In the genomic region with DNA sequence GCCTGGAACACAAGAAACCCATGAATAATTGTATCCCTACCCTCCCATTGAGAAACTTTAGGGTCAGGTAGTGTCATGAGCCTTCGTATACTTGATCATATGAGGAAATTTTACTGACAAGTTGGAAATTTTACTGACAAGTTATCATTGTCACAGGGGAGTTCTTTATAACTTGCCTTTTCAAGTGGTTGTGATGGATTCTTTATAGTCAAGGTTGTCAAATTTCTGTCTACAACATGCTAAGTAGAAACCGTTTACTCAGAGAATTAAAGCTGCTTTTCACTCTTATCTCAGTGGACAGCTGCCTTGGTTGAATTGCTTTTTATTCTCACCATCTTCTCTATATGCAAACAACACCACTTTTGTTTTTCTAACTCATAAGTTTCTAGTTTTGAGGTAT, we compare ENCODE assay signal across 6 cellular contexts.
"Had no signal": no experiment of that assay in that cellular context is flagged by ENCODE, and none has a peak within 500 bp of the region (broad histone marks: within the 10 kb centered on the region; RNA-seq: fewer than 3 reads in every experiment).

No MANE protein-coding gene starts in this region.

- DNase-seq: H9, HCEC 1CT, KBM-7 had no signal

- H3K4me2 ChIP-seq: GM23338 had no signal

- H2AFZ ChIP-seq: GM23338 had no signal

- H3K4me3 ChIP-seq: GM23338 had no signal

- ATAC-seq: GM23338, HepG2 had no signal

- H3K27ac ChIP-seq: HL-60 had no signal
